1 cellular context compared by ENCODE assay signal in the genomic region with DNA sequence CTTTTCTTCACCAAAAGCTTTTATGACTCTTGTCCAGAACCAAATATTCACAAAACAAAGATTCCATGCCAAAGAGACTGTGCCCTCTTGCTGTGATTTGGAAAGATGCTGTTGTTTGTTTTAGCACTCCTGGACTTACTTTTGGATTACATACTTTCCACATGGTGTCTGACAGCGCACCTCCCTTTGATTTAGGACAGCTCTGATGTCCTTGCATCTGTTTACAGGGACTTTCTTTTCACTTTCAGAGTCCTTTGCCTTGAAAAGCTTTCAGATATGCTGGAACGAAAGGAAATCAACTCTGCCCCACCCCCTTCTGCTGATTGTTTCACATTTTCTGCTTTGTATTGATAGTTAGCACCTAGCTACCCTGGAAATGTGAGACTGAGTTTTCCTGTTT.
TF ChIP-seq lines count a peak whose summit lies in the region.

No MANE protein-coding gene starts in this region.

TF ChIP-seq in HCT116, 20 proteins besides CTCF, POLR2A, EP300 and RAD21 (continued from another document):
- TF ChIP-seq TCF7L2 (IDR thresholded peaks at IDR 0.05; ENCODE audit: borderline replicate concordance, extremely low read depth, insufficient read depth, insufficient read length) (no peak), SIN3A (IDR thresholded peaks at IDR 0.05; ENCODE audit: low read depth) (no peak), ELF1 (IDR thresholded peaks at IDR 0.05; ENCODE audit: borderline replicate concordance, low read depth) (no peak)
- TF ChIP-seq, protein P1, sequence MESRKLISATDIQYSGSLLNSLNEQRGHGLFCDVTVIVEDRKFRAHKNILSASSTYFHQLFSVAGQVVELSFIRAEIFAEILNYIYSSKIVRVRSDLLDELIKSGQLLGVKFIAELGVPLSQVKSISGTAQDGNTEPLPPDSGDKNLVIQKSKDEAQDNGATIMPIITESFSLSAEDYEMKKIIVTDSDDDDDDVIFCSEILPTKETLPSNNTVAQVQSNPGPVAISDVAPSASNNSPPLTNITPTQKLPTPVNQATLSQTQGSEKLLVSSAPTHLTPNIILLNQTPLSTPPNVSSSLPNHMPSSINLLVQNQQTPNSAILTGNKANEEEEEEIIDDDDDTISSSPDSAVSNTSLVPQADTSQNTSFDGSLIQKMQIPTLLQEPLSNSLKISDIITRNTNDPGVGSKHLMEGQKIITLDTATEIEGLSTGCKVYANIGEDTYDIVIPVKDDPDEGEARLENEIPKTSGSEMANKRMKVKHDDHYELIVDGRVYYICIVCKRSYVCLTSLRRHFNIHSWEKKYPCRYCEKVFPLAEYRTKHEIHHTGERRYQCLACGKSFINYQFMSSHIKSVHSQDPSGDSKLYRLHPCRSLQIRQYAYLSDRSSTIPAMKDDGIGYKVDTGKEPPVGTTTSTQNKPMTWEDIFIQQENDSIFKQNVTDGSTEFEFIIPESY (IDR thresholded peaks at IDR 0.05; ENCODE audit: extremely low read depth, insufficient replicate concordance, low read length): no peak
- TF ChIP-seq, protein P2, sequence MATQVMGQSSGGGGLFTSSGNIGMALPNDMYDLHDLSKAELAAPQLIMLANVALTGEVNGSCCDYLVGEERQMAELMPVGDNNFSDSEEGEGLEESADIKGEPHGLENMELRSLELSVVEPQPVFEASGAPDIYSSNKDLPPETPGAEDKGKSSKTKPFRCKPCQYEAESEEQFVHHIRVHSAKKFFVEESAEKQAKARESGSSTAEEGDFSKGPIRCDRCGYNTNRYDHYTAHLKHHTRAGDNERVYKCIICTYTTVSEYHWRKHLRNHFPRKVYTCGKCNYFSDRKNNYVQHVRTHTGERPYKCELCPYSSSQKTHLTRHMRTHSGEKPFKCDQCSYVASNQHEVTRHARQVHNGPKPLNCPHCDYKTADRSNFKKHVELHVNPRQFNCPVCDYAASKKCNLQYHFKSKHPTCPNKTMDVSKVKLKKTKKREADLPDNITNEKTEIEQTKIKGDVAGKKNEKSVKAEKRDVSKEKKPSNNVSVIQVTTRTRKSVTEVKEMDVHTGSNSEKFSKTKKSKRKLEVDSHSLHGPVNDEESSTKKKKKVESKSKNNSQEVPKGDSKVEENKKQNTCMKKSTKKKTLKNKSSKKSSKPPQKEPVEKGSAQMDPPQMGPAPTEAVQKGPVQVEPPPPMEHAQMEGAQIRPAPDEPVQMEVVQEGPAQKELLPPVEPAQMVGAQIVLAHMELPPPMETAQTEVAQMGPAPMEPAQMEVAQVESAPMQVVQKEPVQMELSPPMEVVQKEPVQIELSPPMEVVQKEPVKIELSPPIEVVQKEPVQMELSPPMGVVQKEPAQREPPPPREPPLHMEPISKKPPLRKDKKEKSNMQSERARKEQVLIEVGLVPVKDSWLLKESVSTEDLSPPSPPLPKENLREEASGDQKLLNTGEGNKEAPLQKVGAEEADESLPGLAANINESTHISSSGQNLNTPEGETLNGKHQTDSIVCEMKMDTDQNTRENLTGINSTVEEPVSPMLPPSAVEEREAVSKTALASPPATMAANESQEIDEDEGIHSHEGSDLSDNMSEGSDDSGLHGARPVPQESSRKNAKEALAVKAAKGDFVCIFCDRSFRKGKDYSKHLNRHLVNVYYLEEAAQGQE (IDR thresholded peaks at IDR 0.05; ENCODE audit: low read depth): no peak
